17 cellular contexts compared by ENCODE assay signal in the genomic region with DNA sequence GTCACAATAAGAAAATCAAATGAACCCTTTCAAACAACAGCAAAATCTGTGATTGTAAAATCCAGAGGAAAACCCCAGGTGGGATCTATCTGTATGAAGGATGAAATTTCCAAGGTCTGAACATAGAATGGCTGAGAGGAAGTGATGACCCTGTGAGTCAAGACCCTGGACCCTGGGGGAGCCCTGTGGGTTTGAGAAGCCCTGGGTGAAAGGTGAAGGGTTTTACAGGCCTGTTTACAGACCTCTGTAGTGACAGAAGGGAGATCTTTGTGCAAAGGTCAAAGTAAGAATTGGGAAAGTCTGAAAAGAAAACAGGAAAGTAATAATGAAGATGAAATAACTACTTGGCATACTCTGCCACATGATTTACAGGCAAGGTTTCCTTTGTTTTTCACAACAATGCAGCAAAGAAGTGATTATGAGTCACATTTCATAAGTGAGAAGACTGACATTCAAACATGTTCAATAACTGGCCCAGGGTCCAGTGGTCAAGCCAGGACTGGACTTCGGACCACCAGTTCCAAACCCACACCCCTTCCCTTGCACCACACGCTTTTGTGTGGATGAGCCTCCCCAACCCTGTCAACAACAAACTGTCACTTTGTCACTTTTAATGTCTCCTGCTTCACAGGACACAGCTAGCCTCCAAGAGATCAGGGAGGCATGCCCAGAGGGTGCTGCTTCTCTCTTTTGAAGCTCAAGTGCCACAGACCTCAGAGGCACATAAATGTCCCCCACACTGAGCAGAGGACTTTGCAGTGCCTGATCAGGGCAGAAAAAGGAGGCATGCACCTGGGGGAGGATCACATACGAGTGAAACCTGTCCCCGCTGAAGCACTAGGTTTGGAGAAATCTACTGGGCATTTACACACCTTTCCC. TPM values are rescaled to one million over a fixed set of nuclear protein-coding genes. Genes with fewer than 3 reads are reported as not detected.
DNase-seq lines count a peak whose midpoint lies in the region; ATAC-seq and TF ChIP-seq lines count a peak whose summit lies in the region.
"Had no signal": no experiment of that assay in that cellular context is flagged by ENCODE, and none has a peak within 500 bp of the region (broad histone marks: within the 10 kb centered on the region; RNA-seq: fewer than 3 reads in every experiment).

No MANE protein-coding gene starts in this region.

- peaks cover 0 to 4% (median 2%) of the 10 kb centered on the region in 3 donors for H3K27me3 Mint-ChIP-seq in CD14-positive monocyte (ENCODE audit: low read depth in 3 of 3)
- no peaks in the 10 kb centered on the region for H3K27me3 Mint-ChIP-seq in activated T-helper 2 cell treated with anti-CD3 and anti-CD28 coated beads, Interferon-gamma antibody, Interleukin-2, Interleukin-4, amounts not matched to agents 10 μg/mL and 5 μg/mL and 100 μg/mL, durations not matched to agents 14 hours and 24 hours and 36 hours (ENCODE audit: low read depth)

- peak; percentile 44 for TF ChIP-seq POLR2A in GM18951 (IDR thresholded peaks at IDR 0.05; ENCODE audit: extremely low read depth, insufficient read depth, insufficient read length)
- TF ChIP-seq POLR2A in prostate gland (IDR thresholded peaks at IDR 0.05): no peak
- TF ChIP-seq POLR2A in transverse colon (IDR thresholded peaks at IDR 0.05): no peak

- peak overlapping the region; percentile 84 to 95 (median 93) for H3K27ac Mint-ChIP-seq in CD14-positive monocyte
- H3K27ac Mint-ChIP-seq in activated T-helper 2 cell treated with anti-CD3 and anti-CD28 coated beads, Interferon-gamma antibody, Interleukin-2, Interleukin-4, amounts not matched to agents 10 μg/mL and 5 μg/mL and 100 μg/mL, durations not matched to agents 14 hours and 24 hours and 36 hours: peak overlapping the region; percentile 94

- ATAC-seq in HG03342 (IDR thresholded peaks at IDR 0.05; ENCODE audit: unreplicated experiment): peak; percentile 0
- ATAC-seq in HG03025 (IDR thresholded peaks at IDR 0.05; ENCODE audit: low FRiP score, unreplicated experiment): no peak
- ATAC-seq: K562, psoas muscle had no signal

- TF ChIP-seq EP300 in transverse colon (IDR thresholded peaks at IDR 0.05; ENCODE audit: low read depth): no peak

- intact Hi-C loops in CD14-positive monocyte (cut with micrococcal nuclease): no loop called here
- intact Hi-C loops in activated T-helper 2 cell treated with anti-CD3 and anti-CD28 coated beads, Interferon-gamma antibody, Interleukin-2, Interleukin-4, amounts not matched to agents 10 μg/mL and 5 μg/mL and 100 μg/mL, durations not matched to agents 14 hours and 24 hours and 36 hours (cut with micrococcal nuclease): loop anchor here (1.0 to 5.0 kb wide), 4 partner anchors 16 to 529 kb away; partner anchors contain the start of genes EAF2, IQCB1 and POLQ
- intact Hi-C loops in prostate gland (cut with DNase I): no loop called here
- intact Hi-C loops in transverse colon (cut with DNase I; ENCODE audit: low total_unique reads): no loop called here

- H3K36me3 Mint-ChIP-seq in CD14-positive monocyte: peaks cover 42 to 50% of the 10 kb centered on the region in 2 donors
- H3K36me3 Mint-ChIP-seq in activated T-helper 2 cell treated with anti-CD3 and anti-CD28 coated beads, Interferon-gamma antibody, Interleukin-2, Interleukin-4, amounts not matched to agents 10 μg/mL and 5 μg/mL and 100 μg/mL, durations not matched to agents 14 hours and 24 hours and 36 hours (ENCODE audit: low read depth): peaks cover 25% of the 10 kb centered on the region

- H3K4me3 Mint-ChIP-seq in CD14-positive monocyte: peak overlapping the region in 1 of 2 donors; percentile 28
- H3K4me3 Mint-ChIP-seq in activated T-helper 2 cell treated with anti-CD3 and anti-CD28 coated beads, Interferon-gamma antibody, Interleukin-2, Interleukin-4, amounts not matched to agents 10 μg/mL and 5 μg/mL and 100 μg/mL, durations not matched to agents 14 hours and 24 hours and 36 hours (ENCODE audit: low read depth): peak overlapping the region; percentile 78

- no peak overlapping the region for H3K4me3 ChIP-seq in prostate gland
- no peak overlapping the region for H3K4me3 ChIP-seq in transverse colon
- H3K4me3 ChIP-seq: K562, psoas muscle had no signal

- H3K27ac ChIP-seq in prostate gland (no peak overlapping the region), transverse colon (no peak overlapping the region)
- H3K27ac ChIP-seq: psoas muscle, VCaP had no signal

- H3K4me1 ChIP-seq in prostate gland (replicated peaks) (no peaks in the 10 kb centered on the region), transverse colon (peaks cover 0 to 7% (median 2%) of the 10 kb centered on the region in 4 donors)
- H3K4me1 ChIP-seq: psoas muscle had no signal

- H3K27me3 ChIP-seq in prostate gland (replicated peaks; ENCODE audit: insufficient read depth) (no peaks in the 10 kb centered on the region), transverse colon (no peaks in the 10 kb centered on the region)

- peaks cover 68% of the 10 kb centered on the region for H3K4me1 Mint-ChIP-seq in CD14-positive monocyte
- peaks cover 76% of the 10 kb centered on the region for H3K4me1 Mint-ChIP-seq in activated T-helper 2 cell treated with anti-CD3 and anti-CD28 coated beads, Interferon-gamma antibody, Interleukin-2, Interleukin-4, amounts not matched to agents 10 μg/mL and 5 μg/mL and 100 μg/mL, durations not matched to agents 14 hours and 24 hours and 36 hours (ENCODE audit: low read depth)

- in situ Hi-C loops in GM18951 (cut with MboI; ENCODE audit: low sequenced_read_pairs, unreplicated experiment) (loop anchor here (25.0 kb wide), 1 partner anchor 539 kb away; the partner anchor contains the start of gene POLQ), transverse colon (cut with MboI; ENCODE audit: low pct_ligation_motif_present in 1 of 4, low pct_unique_long_range_greater_than_20kb in 1 of 4, low sequenced_read_pairs in 3 of 4) (no loop called here)

- H3K9me3 ChIP-seq in prostate gland (no peaks in the 10 kb centered on the region), transverse colon (no peaks in the 10 kb centered on the region)
- H3K9me3 ChIP-seq: psoas muscle had no signal

- H3K36me3 ChIP-seq in prostate gland: no peaks in the 10 kb centered on the region
- no peaks in the 10 kb centered on the region for H3K36me3 ChIP-seq in transverse colon

- WGBS in prostate gland: 81% methylated on average over 4 of the region's 4 CpGs
- WGBS in transverse colon (ENCODE audit: low coverage in 1 of 2), 2 donors: 40 to 60% methylated on average over 1 to 4 of the region's 4 CpGs

- DNase-seq in CD14-positive monocyte (ENCODE audit: low spot score) (no peak), prostate gland (ENCODE audit: low spot score) (no peak), transverse colon (no peak), SIG-M5 treated with dmso at 0.1 percent for 504 hours (lab: John Stamatoyannopoulos, UW; ENCODE audit: unreplicated experiment) (no peak)
- DNase-seq in activated T-helper 2 cell treated with anti-CD3 and anti-CD28 coated beads, Interferon-gamma antibody, Interleukin-2, Interleukin-4, amounts not matched to agents 10 μg/mL and 5 μg/mL and 100 μg/mL, durations not matched to agents 14 hours and 24 hours and 36 hours (ENCODE audit: low spot score): no peak
- DNase-seq: cerebellar nuclear complex; foreskin melanocyte; NCI-H2171 treated with DMSO at 0.1 percent for 48 hours; psoas muscle; stimulated activated CD4-positive, alpha-beta T cell treated with anti-CD3 and anti-CD28 coated beads, Interleukin-4, amount 100 ng/mL, for 4 hours had no signal

- peaks cover 0 to 4% (median 0%) of the 10 kb centered on the region in 7 donors for H3K9me3 Mint-ChIP-seq in CD14-positive monocyte
- H3K9me3 Mint-ChIP-seq in activated T-helper 2 cell treated with anti-CD3 and anti-CD28 coated beads, Interferon-gamma antibody, Interleukin-2, Interleukin-4, amounts not matched to agents 10 μg/mL and 5 μg/mL and 100 μg/mL, durations not matched to agents 14 hours and 24 hours and 36 hours: peaks cover 12% of the 10 kb centered on the region

- no peak for TF ChIP-seq CTCF in CD14-positive monocyte (IDR thresholded peaks at IDR 0.05)
- TF ChIP-seq CTCF in prostate gland (IDR thresholded peaks at IDR 0.05): no peak
- TF ChIP-seq CTCF in transverse colon (IDR thresholded peaks at IDR 0.05): no peak

RNA-seq across cellular contexts. Expression of gene CD86, which starts 21.5 kb away (rescaled TPM):
- 100 to 1,000 TPM; 273 to 321 TPM for polyA plus RNA-seq in CD14-positive monocyte
- total RNA-seq in activated T-helper 2 cell treated with anti-CD3 and anti-CD28 coated beads, Interferon-gamma antibody, Interleukin-2, Interleukin-4, amounts not matched to agents 10 μg/mL and 5 μg/mL and 100 μg/mL, durations not matched to agents 14 hours and 24 hours and 36 hours: 4.8 and 6.8 TPM in 2 replicates
- total RNA-seq in prostate gland (1 to 10 TPM in 1 of 2 donors, under 1 TPM in 1; 0.68 to 1.2 TPM), transverse colon (1 to 10 TPM in 3 of 4 donors, not detected in 1; 1.4 to 4.6 (median 2.2) TPM)
- polyA plus RNA-seq: BJ, K562 had no signal

RNA-seq across cellular contexts. Expression of gene ILDR1, which starts 54.6 kb away (rescaled TPM):
- under 1 TPM; 0.12 to 0.28 TPM for polyA plus RNA-seq in CD14-positive monocyte
- total RNA-seq in activated T-helper 2 cell treated with anti-CD3 and anti-CD28 coated beads, Interferon-gamma antibody, Interleukin-2, Interleukin-4, amounts not matched to agents 10 μg/mL and 5 μg/mL and 100 μg/mL, durations not matched to agents 14 hours and 24 hours and 36 hours: 0.21 and 0.28 TPM in 2 replicates
- total RNA-seq in prostate gland (1 to 10 TPM; 8.0 to 8.3 TPM), transverse colon (10 to 100 TPM; 13.8 to 27.7 (median 21.5) TPM)
- total RNA-seq: psoas muscle, temporal lobe had no signal
- polyA plus RNA-seq: BJ, K562, psoas muscle had no signal
